9 cellular contexts compared by ENCODE assay signal in the genomic region with DNA sequence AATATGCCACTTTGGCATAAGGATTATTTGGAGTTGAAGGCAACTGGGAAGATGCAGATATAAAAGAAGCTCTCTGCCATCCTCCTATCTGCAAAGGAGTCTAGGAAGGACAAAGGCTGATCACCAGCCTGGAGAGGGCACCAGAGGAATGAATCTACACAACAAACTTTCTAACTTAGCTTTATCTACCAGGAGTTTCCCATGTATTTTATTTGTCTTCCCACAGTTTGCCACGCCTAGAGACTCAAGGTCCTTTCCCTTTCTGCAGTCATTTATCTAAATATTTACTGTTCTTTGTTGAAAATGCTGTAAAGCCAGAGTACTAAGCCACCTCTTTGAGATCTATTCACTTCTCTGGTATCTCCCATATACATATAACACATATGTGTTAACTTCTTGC. TPM values are rescaled to one million over a fixed set of nuclear protein-coding genes. Genes with fewer than 3 reads are reported as not detected.
DNase-seq lines count a peak whose midpoint lies in the region; ATAC-seq, FAIRE-seq and TF ChIP-seq lines count a peak whose summit lies in the region.
"Had no signal": no experiment of that assay in that cellular context is flagged by ENCODE, and none has a peak within 500 bp of the region (broad histone marks: within the 10 kb centered on the region; RNA-seq: fewer than 3 reads in every experiment).

No MANE protein-coding gene starts in this region.

- H3K27me3 Mint-ChIP-seq in CD4-positive, alpha-beta T cell, result peaks cover 11% of the 10 kb centered on the region

- CTCF ChIA-PET in CD4-positive, alpha-beta T cell (lab: Charles Lee), result interaction anchor here (0.6 to 1.4 kb wide), 2 partner anchors 11 to 47 kb away, joined by 3 read pairs; no protein-coding TSS in a partner anchor

- no peak overlapping the region for H3K4me2 ChIP-seq in Karpas-422 (ENCODE audit: low read depth, low read length, poor library complexity, severe bottlenecking)

- TF ChIP-seq CTCF in bronchial epithelial cell (IDR thresholded peaks at IDR 0.05; ENCODE audit: insufficient read depth, low read length, severe bottlenecking), result peak; percentile 54
- no peak for TF ChIP-seq CTCF in CD4-positive, alpha-beta T cell (IDR thresholded peaks at IDR 0.05)

- no peaks in the 10 kb centered on the region for H3K36me3 ChIP-seq in Karpas-422 (ENCODE audit: insufficient read depth, low read length)
- no peaks in the 10 kb centered on the region for H3K36me3 ChIP-seq in bronchial epithelial cell (ENCODE audit: control insufficient read depth, insufficient read depth, low read length)

- H3K4me1 ChIP-seq in Karpas-422 (ENCODE audit: low read length), result no peaks in the 10 kb centered on the region

- H3K4me3 Mint-ChIP-seq in CD4-positive, alpha-beta T cell, result no peak overlapping the region

- H3K4me3 ChIP-seq in Karpas-422 (ENCODE audit: low read length), result no peak overlapping the region
- no peak overlapping the region for H3K4me3 ChIP-seq in bronchial epithelial cell (ENCODE audit: low read depth, low read length)

- H3K27ac ChIP-seq in Karpas-422 (ENCODE audit: low read length), result no peak overlapping the region
- no peak overlapping the region for H3K27ac ChIP-seq in CD4-positive, alpha-beta T cell (ENCODE audit: low read depth, low read length)

- H3K27me3 ChIP-seq in Karpas-422 (ENCODE audit: low read length) (no peaks in the 10 kb centered on the region), bronchial epithelial cell (ENCODE audit: control insufficient read depth, insufficient read depth, low read length) (no peaks in the 10 kb centered on the region)
- peaks cover 10% of the 10 kb centered on the region for H3K27me3 ChIP-seq in CD4-positive, alpha-beta T cell (ENCODE audit: control insufficient read depth, insufficient read depth, low read length)

- no peaks in the 10 kb centered on the region for H3K79me2 ChIP-seq in Karpas-422 (ENCODE audit: low read length)

- H4K20me1 ChIP-seq in Karpas-422 (ENCODE audit: insufficient read depth, low read depth, low read length), result no peaks in the 10 kb centered on the region

- H3K36me3 Mint-ChIP-seq in CD4-positive, alpha-beta T cell (ENCODE audit: low read depth), result no peaks in the 10 kb centered on the region

- no peaks in the 10 kb centered on the region for H3K4me1 Mint-ChIP-seq in CD4-positive, alpha-beta T cell (ENCODE audit: low read depth)

- ATAC-seq in CD4-positive, alpha-beta T cell (ENCODE audit: poor library complexity), result no peak

- H3K9me2 ChIP-seq in Karpas-422 (replicated peaks; ENCODE audit: insufficient read depth, low read length), result no peaks in the 10 kb centered on the region

- TF ChIP-seq POLR2A in GM12891 (IDR thresholded peaks at IDR 0.05; ENCODE audit: low read depth, low read length), result no peak

- H3K9me3 Mint-ChIP-seq in CD4-positive, alpha-beta T cell, result no peaks in the 10 kb centered on the region

- DNase-seq in DMS114 treated with DMSO at 0.1 percent for 48 hours (lab: John Stamatoyannopoulos, UW; ENCODE audit: unreplicated experiment) (peak; percentile 26), Karpas-422 (peak; percentile 41), bronchial epithelial cell (ENCODE audit: low read depth) (peak; percentile 58), lung microvascular endothelial cell (ENCODE audit: low read depth in 2 of 2) (peak; percentile 45 to 73), GM12891 (ENCODE audit: insufficient read length, low spot score) (no peak), SHP77 treated with DMSO at 0.1 percent for 48 hours (lab: John Stamatoyannopoulos, UW) (no peak)
- no peak for DNase-seq in stimulated activated CD4-positive, alpha-beta T cell treated with anti-CD3 and anti-CD28 coated beads, Interleukin-4, amount 100 ng/mL, for 4 hours
- DNase-seq in CD4-positive, alpha-beta T cell, result no peak

- POLR2A ChIA-PET in CD4-positive, alpha-beta T cell (lab: Charles Lee), result interaction anchor here (0.6 kb wide), 1 partner anchor 556 kb away, joined by 3 read pairs; no protein-coding TSS in a partner anchor

- FAIRE-seq in bronchial epithelial cell (lab: Jason Lieb, UNC) (no peak), GM12891 (lab: Jason Lieb, UNC) (no peak)
- FAIRE-seq: endometrium had no signal

- no peak overlapping the region for H3K9ac ChIP-seq in Karpas-422 (ENCODE audit: low read length)

- H3K9me3 ChIP-seq in Karpas-422 (ENCODE audit: low read length), result no peaks in the 10 kb centered on the region
- no peaks in the 10 kb centered on the region for H3K9me3 ChIP-seq in CD4-positive, alpha-beta T cell (ENCODE audit: control insufficient read depth, low read length)

- H2AFZ ChIP-seq in Karpas-422 (ENCODE audit: low read length), result no peak overlapping the region

- intact Hi-C loops in CD4-positive, alpha-beta T cell (cut with DNase I, micrococcal nuclease), result loop anchor here in 1 of 2 experiments (5.0 kb wide), 1 partner anchor 384 kb away; no protein-coding TSS in a partner anchor

- no peak overlapping the region for H3K27ac Mint-ChIP-seq in CD4-positive, alpha-beta T cell

TF ChIP-seq in GM12891, 5 proteins besides CTCF, POLR2A, EP300 and RAD21:
- TF ChIP-seq POLR2AphosphoS5 (IDR thresholded peaks at IDR 0.05; ENCODE audit: low read depth, low read length) (no peak), TAF1 (IDR thresholded peaks at IDR 0.05; ENCODE audit: low read depth, low read length) (no peak), POU2F2 (IDR thresholded peaks at IDR 0.05; ENCODE audit: low read depth, low read length) (no peak), SPI1 (IDR thresholded peaks at IDR 0.05; ENCODE audit: low read depth, low read length) (no peak), PAX5 (IDR thresholded peaks at IDR 0.05; ENCODE audit: insufficient read depth, low read length, severe bottlenecking) (no peak)

RNA-seq across cellular contexts. Expression of gene GPR176, which starts 32.2 kb away (rescaled TPM):
- 0.07 TPM in 1 of 2 replicates, not detected in the other for total RNA-seq in Karpas-422 (2014; rRNA removed; shearing (Covaris generic); ENCODE audit: low replicate concordance)
- 1.9 and 3.4 TPM in 2 replicates for total RNA-seq in bronchial epithelial cell
- 2.4 and 14.4 TPM in 2 replicates for total RNA-seq in lung microvascular endothelial cell
- 0.19 TPM for polyA plus RNA-seq in GM12891 (2012; ENCODE audit: low read depth, missing spikeins)
- total RNA-seq in CD4-positive, alpha-beta T cell, result not detected

RNA-seq across cellular contexts. Expression of gene EIF2AK4, which starts 46.1 kb away (rescaled TPM):
- total RNA-seq in Karpas-422 (2014; rRNA removed; shearing (Covaris generic); ENCODE audit: low replicate concordance), result 24.0 and 42.5 TPM in 2 replicates
- total RNA-seq in bronchial epithelial cell, result 25.6 and 30.8 TPM in 2 replicates
- 22.0 and 25.8 TPM in 2 replicates for total RNA-seq in lung microvascular endothelial cell
- 20.6 TPM for polyA plus RNA-seq in GM12891 (2012; ENCODE audit: low read depth, missing spikeins)
- total RNA-seq in CD4-positive, alpha-beta T cell, result 10 to 100 TPM; 10.5 to 11.7 TPM

Comparison
In these comparisons a context has a peak if more than half of its experiments do, and no peak if none do; other contexts are left out.
1. DNase-seq: peak in DMS114 treated with DMSO at 0.1 percent for 48 hours (single experiment), Karpas-422 (single experiment), bronchial epithelial cell (single experiment) and lung microvascular endothelial cell (2 of 2); none in GM12891 (single experiment), stimulated activated CD4-positive, alpha-beta T cell treated with anti-CD3 and anti-CD28 coated beads, Interleukin-4, amount 100 ng/mL, for 4 hours (0 of 2), CD4-positive, alpha-beta T cell (0 of 10) and SHP77 treated with DMSO at 0.1 percent for 48 hours (single experiment).